ENCODE assay signal across 8 cellular contexts in the genomic region with DNA sequence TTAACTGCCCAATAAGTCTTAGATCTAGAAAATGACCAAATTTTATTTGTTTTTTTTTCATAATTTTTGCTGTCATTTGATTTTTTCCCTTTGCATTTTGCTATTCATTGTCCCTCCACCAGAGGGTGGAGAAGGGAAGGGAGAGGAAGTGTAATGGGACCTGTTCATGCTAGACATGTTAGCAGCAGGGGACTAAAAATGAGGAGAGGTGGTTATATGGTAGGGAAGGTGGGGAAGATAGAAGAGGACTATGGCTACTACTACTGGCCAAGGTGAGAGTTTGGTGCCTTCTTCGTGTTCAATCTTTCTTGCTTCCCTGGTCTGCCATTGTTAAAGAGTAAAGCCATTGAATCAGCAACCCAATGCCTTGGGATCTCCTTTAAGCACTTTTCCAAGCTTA.
DNase-seq lines count a peak whose midpoint lies in the region; ATAC-seq lines count a peak whose summit lies in the region.

No MANE protein-coding gene starts in this region.

- no peak overlapping the region for H3K27ac ChIP-seq in effector memory CD4-positive, alpha-beta T cell (ENCODE audit: insufficient read depth, low read length, poor library complexity, severe bottlenecking)

- H3K4me3 ChIP-seq in effector memory CD4-positive, alpha-beta T cell (ENCODE audit: insufficient read depth, low read depth, low read length, poor library complexity, severe bottlenecking), result no peak overlapping the region

- no peaks in the 10 kb centered on the region for H3K9me3 ChIP-seq in effector memory CD4-positive, alpha-beta T cell (ENCODE audit: control insufficient read depth, low read length)

- DNase-seq in DMS53 treated with DMSO at 0.1 percent for 48 hours (lab: John Stamatoyannopoulos, UW; ENCODE audit: unreplicated experiment) (peak; percentile 57), SW480 (ENCODE audit: low spot score) (peak; percentile 52), hepatic stellate cell (ENCODE audit: low spot score) (peak; percentile 14)
- DNase-seq in effector memory CD4-positive, alpha-beta T cell, result no peak

- ATAC-seq in HG02642 (IDR thresholded peaks at IDR 0.05; ENCODE audit: poor library complexity, unreplicated experiment) (peak; percentile 55), HG03108 (IDR thresholded peaks at IDR 0.05; ENCODE audit: unreplicated experiment) (no peak), GM18511 (IDR thresholded peaks at IDR 0.05; ENCODE audit: unreplicated experiment) (no peak), HG02973 (IDR thresholded peaks at IDR 0.05; ENCODE audit: unreplicated experiment) (no peak)

- H3K36me3 ChIP-seq in effector memory CD4-positive, alpha-beta T cell (ENCODE audit: control insufficient read depth, insufficient read depth, low read length), result no peaks in the 10 kb centered on the region

- peaks cover 2% of the 10 kb centered on the region for H3K27me3 ChIP-seq in effector memory CD4-positive, alpha-beta T cell (replicated peaks; ENCODE audit: control insufficient read depth, insufficient read depth, low read length, poor library complexity, severe bottlenecking)

- H3K4me1 ChIP-seq in effector memory CD4-positive, alpha-beta T cell (ENCODE audit: control insufficient read depth, insufficient read depth, low read length, poor library complexity, severe bottlenecking), result no peaks in the 10 kb centered on the region

Comparison
In these comparisons a context has a peak if more than half of its experiments do, and no peak if none do; other contexts are left out.
1. DNase-seq: peak in DMS53 treated with DMSO at 0.1 percent for 48 hours (single experiment), SW480 (single experiment) and hepatic stellate cell (single experiment); none in effector memory CD4-positive, alpha-beta T cell (0 of 3).